Comparison of ENCODE assay signal across 12 cellular contexts in genomic region chr6:98657764-98658163, GRCh38.
DNase-seq lines count a peak whose midpoint lies in the region; ATAC-seq and TF ChIP-seq lines count a peak whose summit lies in the region.
"Had no signal": no experiment of that assay in that cellular context is flagged by ENCODE, and none has a peak within 500 bp of the region (broad histone marks: within the 10 kb centered on the region; RNA-seq: fewer than 3 reads in every experiment).

No MANE protein-coding gene starts in this region.

- ATAC-seq in activated CD4-positive, alpha-beta T cell treated with anti-CD3 and anti-CD28 coated beads for 36 hours, result no peak
- no peak for ATAC-seq in GM19324 (IDR thresholded peaks at IDR 0.05; ENCODE audit: low FRiP score, unreplicated experiment)
- no peak for ATAC-seq in GM19328 (IDR thresholded peaks at IDR 0.05; ENCODE audit: unreplicated experiment)
- ATAC-seq: right cardiac atrium, T-helper 17 cell had no signal

- CTCF ChIA-PET in activated CD4-positive, alpha-beta T cell treated with anti-CD3 and anti-CD28 coated beads for 36 hours (lab: Charles Lee), result no interaction called here

- intact Hi-C loops in activated CD4-positive, alpha-beta T cell treated with anti-CD3 and anti-CD28 coated beads for 36 hours (cut with DNase I, micrococcal nuclease), result no loop called here

- H3K9me3 Mint-ChIP-seq in activated CD4-positive, alpha-beta T cell treated with anti-CD3 and anti-CD28 coated beads for 36 hours (ENCODE audit: low read depth), result peaks cover 4% of the 10 kb centered on the region
- H3K9me3 Mint-ChIP-seq in osteocyte (ENCODE audit: unreplicated experiment), result no peaks in the 10 kb centered on the region
- H3K9me3 Mint-ChIP-seq: brain had no signal

- H3K27ac Mint-ChIP-seq in activated CD4-positive, alpha-beta T cell treated with anti-CD3 and anti-CD28 coated beads for 36 hours, result no peak overlapping the region
- no peak overlapping the region for H3K27ac Mint-ChIP-seq in osteocyte (ENCODE audit: unreplicated experiment)
- H3K27ac Mint-ChIP-seq: brain, T-helper 17 cell had no signal

- H3K4me3 ChIP-seq in choroid plexus epithelial cell (ENCODE audit: low read depth, low read length), result no peak overlapping the region

- TF ChIP-seq CTCF in choroid plexus epithelial cell (conservative IDR thresholded peaks at IDR 0.05; ENCODE audit: low read depth, low read length) (no peak), osteocyte (IDR thresholded peaks at IDR 0.05) (no peak)

- POLR2A ChIA-PET in activated CD4-positive, alpha-beta T cell treated with anti-CD3 and anti-CD28 coated beads for 36 hours (lab: Charles Lee), result no interaction called here

- H3K4me1 Mint-ChIP-seq in activated CD4-positive, alpha-beta T cell treated with anti-CD3 and anti-CD28 coated beads for 36 hours, result no peaks in the 10 kb centered on the region
- no peaks in the 10 kb centered on the region for H3K4me1 Mint-ChIP-seq in osteocyte (ENCODE audit: unreplicated experiment)
- H3K4me1 Mint-ChIP-seq: T-helper 17 cell had no signal

- H3K27me3 Mint-ChIP-seq in activated CD4-positive, alpha-beta T cell treated with anti-CD3 and anti-CD28 coated beads for 36 hours, result peaks cover 5% of the 10 kb centered on the region
- H3K27me3 Mint-ChIP-seq in osteocyte (ENCODE audit: unreplicated experiment), result no peaks in the 10 kb centered on the region
- H3K27me3 Mint-ChIP-seq: T-helper 17 cell had no signal

- peak; percentile 37 for DNase-seq in activated CD4-positive, alpha-beta T cell treated with anti-CD3 and anti-CD28 coated beads for 36 hours
- DNase-seq in activated CD4-positive, alpha-beta T cell treated with anti-CD3 and anti-CD28 coated beads for 1 hour, result no peak
- DNase-seq in RKO (ENCODE audit: low spot score), result peak; percentile 66
- DNase-seq in choroid plexus epithelial cell (ENCODE audit: low read depth), result peak; percentile 37
- DNase-seq in renal cortical epithelial cell (ENCODE audit: low read depth), result peak; percentile 43
- no peak for DNase-seq in osteocyte (ENCODE audit: extremely low spot score, unreplicated experiment)
- DNase-seq: NCI-H1436 treated with DMSO at 0.1 percent for 48 hours, T-helper 17 cell had no signal

- H3K36me3 Mint-ChIP-seq in activated CD4-positive, alpha-beta T cell treated with anti-CD3 and anti-CD28 coated beads for 36 hours (ENCODE audit: low read depth), result no peaks in the 10 kb centered on the region
- no peaks in the 10 kb centered on the region for H3K36me3 Mint-ChIP-seq in osteocyte (ENCODE audit: unreplicated experiment)
- H3K36me3 Mint-ChIP-seq: brain had no signal

- no peak overlapping the region for H3K4me3 Mint-ChIP-seq in activated CD4-positive, alpha-beta T cell treated with anti-CD3 and anti-CD28 coated beads for 36 hours
- no peak overlapping the region for H3K4me3 Mint-ChIP-seq in osteocyte (ENCODE audit: unreplicated experiment)
- H3K4me3 Mint-ChIP-seq: brain, T-helper 17 cell had no signal

Comparison
In these comparisons a context has a peak if more than half of its experiments do, and no peak if none do; other contexts are left out.
1. DNase-seq: peak in activated CD4-positive, alpha-beta T cell treated with anti-CD3 and anti-CD28 coated beads for 36 hours (single experiment), RKO (single experiment), choroid plexus epithelial cell (single experiment) and renal cortical epithelial cell (single experiment); none in activated CD4-positive, alpha-beta T cell treated with anti-CD3 and anti-CD28 coated beads for 1 hour (single experiment) and osteocyte (single experiment).